ENCODE assay signal across 1 cellular context in the genomic region with DNA sequence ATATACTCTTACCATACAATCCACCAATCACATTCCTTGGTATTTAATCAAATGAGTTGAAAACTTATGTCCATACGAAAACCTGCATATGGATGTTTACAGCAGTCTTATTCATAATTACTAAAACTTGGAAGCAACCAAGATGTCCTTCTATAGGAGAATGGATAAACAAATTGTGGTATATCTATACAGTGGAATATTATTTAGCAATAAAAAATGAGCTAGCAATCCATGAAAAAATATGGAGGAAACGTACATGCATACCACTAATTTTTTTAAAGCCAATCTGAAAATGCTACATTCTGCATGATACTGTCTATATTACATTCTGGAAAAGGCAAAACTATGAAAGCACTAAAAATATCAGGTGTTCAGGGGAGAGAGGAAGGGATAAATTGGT.
TF ChIP-seq lines count a peak whose summit lies in the region.

No MANE protein-coding gene starts in this region.

TF ChIP-seq in SK-N-SH treated with all-trans-retinoic acid at 6 μM for 48 hours, 23 proteins besides CTCF, POLR2A, EP300 and RAD21 (continued from another document):
- TF ChIP-seq, protein P1, sequence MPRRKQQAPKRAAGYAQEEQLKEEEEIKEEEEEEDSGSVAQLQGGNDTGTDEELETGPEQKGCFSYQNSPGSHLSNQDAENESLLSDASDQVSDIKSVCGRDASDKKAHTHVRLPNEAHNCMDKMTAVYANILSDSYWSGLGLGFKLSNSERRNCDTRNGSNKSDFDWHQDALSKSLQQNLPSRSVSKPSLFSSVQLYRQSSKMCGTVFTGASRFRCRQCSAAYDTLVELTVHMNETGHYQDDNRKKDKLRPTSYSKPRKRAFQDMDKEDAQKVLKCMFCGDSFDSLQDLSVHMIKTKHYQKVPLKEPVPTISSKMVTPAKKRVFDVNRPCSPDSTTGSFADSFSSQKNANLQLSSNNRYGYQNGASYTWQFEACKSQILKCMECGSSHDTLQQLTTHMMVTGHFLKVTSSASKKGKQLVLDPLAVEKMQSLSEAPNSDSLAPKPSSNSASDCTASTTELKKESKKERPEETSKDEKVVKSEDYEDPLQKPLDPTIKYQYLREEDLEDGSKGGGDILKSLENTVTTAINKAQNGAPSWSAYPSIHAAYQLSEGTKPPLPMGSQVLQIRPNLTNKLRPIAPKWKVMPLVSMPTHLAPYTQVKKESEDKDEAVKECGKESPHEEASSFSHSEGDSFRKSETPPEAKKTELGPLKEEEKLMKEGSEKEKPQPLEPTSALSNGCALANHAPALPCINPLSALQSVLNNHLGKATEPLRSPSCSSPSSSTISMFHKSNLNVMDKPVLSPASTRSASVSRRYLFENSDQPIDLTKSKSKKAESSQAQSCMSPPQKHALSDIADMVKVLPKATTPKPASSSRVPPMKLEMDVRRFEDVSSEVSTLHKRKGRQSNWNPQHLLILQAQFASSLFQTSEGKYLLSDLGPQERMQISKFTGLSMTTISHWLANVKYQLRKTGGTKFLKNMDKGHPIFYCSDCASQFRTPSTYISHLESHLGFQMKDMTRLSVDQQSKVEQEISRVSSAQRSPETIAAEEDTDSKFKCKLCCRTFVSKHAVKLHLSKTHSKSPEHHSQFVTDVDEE (CRISPR knock-in tag; IDR thresholded peaks at IDR 0.05): no peak
- TF ChIP-seq ESRRG (CRISPR knock-in tag; IDR thresholded peaks at IDR 0.05) (no peak), ZFP3 (CRISPR knock-in tag; IDR thresholded peaks at IDR 0.05) (no peak), ISL1 (CRISPR knock-in tag; IDR thresholded peaks at IDR 0.05) (no peak), ZFP30 (CRISPR knock-in tag; IDR thresholded peaks at IDR 0.05) (no peak)
